ENCODE assay signal across 8 cellular contexts in genomic region chr7:66683094-66683769, GRCh38. TPM values are rescaled to one million over a fixed set of nuclear protein-coding genes. Genes with fewer than 3 reads are reported as not detected.
DNase-seq lines count a peak whose midpoint lies in the region; ATAC-seq and TF ChIP-seq lines count a peak whose summit lies in the region.
"Not testable (repeated sequence)": the region's sequence is repeated elsewhere in the genome, so short reads cannot be mapped to it uniquely, and the experiment has no call there.

No MANE protein-coding gene starts in this region.

- peaks cover 29% of the 10 kb centered on the region for H3K4me1 Mint-ChIP-seq in activated CD8-positive, alpha-beta memory T cell treated with anti-CD3 and anti-CD28 coated beads, Interleukin-2, amount 10 ng/mL, durations not matched to agents 7 days and 5 days

- not testable (repeated sequence) for H3K9me3 ChIP-seq in A673 (ENCODE audit: low read depth, low read length, poor library complexity, severe bottlenecking); OCI-LY7 (ENCODE audit: low read length); mesodermal cell (ENCODE audit: control insufficient read depth, low read length); sigmoid colon

- TF ChIP-seq CTCF in A673 (conservative IDR thresholded peaks at IDR 0.05; ENCODE audit: low read depth, low read length); GM12865 (IDR thresholded peaks at IDR 0.05; ENCODE audit: insufficient read depth, low read depth, low read length, missing control alignments); OCI-LY7 (conservative IDR thresholded peaks at IDR 0.05; ENCODE audit: low read length); cardiac fibroblast (IDR thresholded peaks at IDR 0.05; ENCODE audit: low read depth, low read length); foreskin fibroblast (IDR thresholded peaks at IDR 0.05; ENCODE audit: low read depth, low read length); sigmoid colon (IDR thresholded peaks at IDR 0.05): not testable (repeated sequence)

- CTCF ChIA-PET in A673 (lab: Charles Lee); OCI-LY7 (lab: Charles Lee; ENCODE audit: unreplicated experiment): not testable (repeated sequence)
- CTCF ChIA-PET in activated CD8-positive, alpha-beta memory T cell treated with anti-CD3 and anti-CD28 coated beads, Interleukin-2, amount 10 ng/mL, durations not matched to agents 7 days and 5 days (lab: Charles Lee): interaction anchor here (1.2 kb wide), 1 partner anchor 125 kb away, joined by 3 read pairs; no protein-coding TSS in a partner anchor

- not testable (repeated sequence) for H3K27me3 Mint-ChIP-seq in activated CD8-positive, alpha-beta memory T cell treated with anti-CD3 and anti-CD28 coated beads, Interleukin-2, amount 10 ng/mL, durations not matched to agents 7 days and 5 days

- H3K27ac Mint-ChIP-seq in activated CD8-positive, alpha-beta memory T cell treated with anti-CD3 and anti-CD28 coated beads, Interleukin-2, amount 10 ng/mL, durations not matched to agents 7 days and 5 days: not testable (repeated sequence)

- not testable (repeated sequence) for ATAC-seq in activated CD8-positive, alpha-beta memory T cell treated with anti-CD3 and anti-CD28 coated beads, Interleukin-2, amount 10 ng/mL, durations not matched to agents 7 days and 5 days

- H3K36me3 Mint-ChIP-seq in activated CD8-positive, alpha-beta memory T cell treated with anti-CD3 and anti-CD28 coated beads, Interleukin-2, amount 10 ng/mL, durations not matched to agents 7 days and 5 days: not testable (repeated sequence)

- not testable (repeated sequence) for H3K27ac ChIP-seq in A673 (ENCODE audit: low read depth, low read length, poor library complexity, severe bottlenecking); OCI-LY7 (ENCODE audit: low read depth, low read length, poor library complexity, severe bottlenecking); mesodermal cell (ENCODE audit: low read depth, low read length, severe bottlenecking)
- peak overlapping the region; percentile 98 to 99 (median 98) for H3K27ac ChIP-seq in sigmoid colon

- not testable (repeated sequence) for H3K9me3 Mint-ChIP-seq in activated CD8-positive, alpha-beta memory T cell treated with anti-CD3 and anti-CD28 coated beads, Interleukin-2, amount 10 ng/mL, durations not matched to agents 7 days and 5 days (ENCODE audit: low read depth)

- not testable (repeated sequence) for BruUV-seq in A673 (replicated peaks; lab: Mats Ljungman, UMichigan); OCI-LY7 (replicated peaks; lab: Mats Ljungman, UMichigan)

- intact Hi-C loops in A673 (cut with micrococcal nuclease; ENCODE audit: unreplicated experiment): not testable (repeated sequence)
- intact Hi-C loops in OCI-LY7 (cut with micrococcal nuclease; ENCODE audit: unreplicated experiment) (loop anchor here (5.0 to 10.0 kb wide), 2 partner anchors 54 to 128 kb away; no protein-coding TSS in a partner anchor), sigmoid colon (cut with DNase I) (loop anchor here (2.0 to 10.0 kb wide), 4 partner anchors 54 to 190 kb away; partner anchors contain the start of gene KCTD7)

- TF ChIP-seq EP300 in sigmoid colon (IDR thresholded peaks at IDR 0.05): not testable (repeated sequence)

- H4K20me1 ChIP-seq in OCI-LY7 (ENCODE audit: insufficient read depth, low read length): not testable (repeated sequence)

- H3K36me3 ChIP-seq in A673 (ENCODE audit: insufficient read depth, low read length, poor library complexity, severe bottlenecking); OCI-LY7 (ENCODE audit: insufficient read depth, low read length); mesodermal cell (ENCODE audit: control insufficient read depth, insufficient read depth, low read length); sigmoid colon: not testable (repeated sequence)

- H3K4me2 ChIP-seq in OCI-LY7 (ENCODE audit: low read length): peak overlapping the region; percentile 94

- not testable (repeated sequence) for H2AFZ ChIP-seq in OCI-LY7 (ENCODE audit: low read length)

- H3K4me1 ChIP-seq in A673 (ENCODE audit: insufficient read depth, low read length, poor library complexity, severe bottlenecking): not testable (repeated sequence)
- H3K4me1 ChIP-seq in OCI-LY7 (ENCODE audit: insufficient read depth, low read length, poor library complexity, severe bottlenecking) (peaks cover 27% of the 10 kb centered on the region), mesodermal cell (ENCODE audit: control insufficient read depth, insufficient read depth, low read length, poor library complexity, severe bottlenecking) (peaks cover 12% of the 10 kb centered on the region), sigmoid colon (peaks cover 0 to 25% (median 17%) of the 10 kb centered on the region in 4 donors)

- peak overlapping the region; percentile 82 for H3K4me3 ChIP-seq in A673 (ENCODE audit: low read depth, low read length, poor library complexity, severe bottlenecking)
- H3K4me3 ChIP-seq in GM12865 (ENCODE audit: low read depth, low read length): peak overlapping the region; percentile 71
- peak overlapping the region; percentile 80 for H3K4me3 ChIP-seq in OCI-LY7 (ENCODE audit: low read depth, low read length, poor library complexity, severe bottlenecking)
- peak overlapping the region; percentile 91 to 98 for H3K4me3 ChIP-seq in cardiac fibroblast (replicated peaks in 1 of 2; ENCODE audit: low read depth in 2 of 2, low read length in 2 of 2)
- peak overlapping the region; percentile 75 to 83 for H3K4me3 ChIP-seq in foreskin fibroblast (ENCODE audit: low read depth in 1 of 2, low read length in 2 of 2)
- H3K4me3 ChIP-seq in mesodermal cell (ENCODE audit: extremely low read depth, insufficient read depth, low read length, poor library complexity, severe bottlenecking): peak overlapping the region; percentile 87
- peak overlapping the region; percentile 77 to 96 (median 92) for H3K4me3 ChIP-seq in sigmoid colon

- H3K4me3 Mint-ChIP-seq in activated CD8-positive, alpha-beta memory T cell treated with anti-CD3 and anti-CD28 coated beads, Interleukin-2, amount 10 ng/mL, durations not matched to agents 7 days and 5 days: peak overlapping the region; percentile 92

- peaks cover 31% of the 10 kb centered on the region; the same call in 1 of the 2 replicates for H3K79me2 ChIP-seq in OCI-LY7 (ENCODE audit: insufficient read depth, low read depth, low read length)

- H3K27me3 ChIP-seq in A673 (replicated peaks; ENCODE audit: insufficient read depth, low read depth, low read length, poor library complexity); sigmoid colon: not testable (repeated sequence)

- not testable (repeated sequence) for DNase-seq in A673 (ENCODE audit: low spot score); GM12865 (ENCODE audit: low read depth); OCI-LY7 (ENCODE audit: low spot score); activated CD8-positive, alpha-beta memory T cell treated with anti-CD3 and anti-CD28 coated beads, Interleukin-2, amount 10 ng/mL, durations not matched to agents 7 days and 5 days
- DNase-seq in cardiac fibroblast (ENCODE audit: low read depth in 2 of 2): peak in 1 of 2 donors; percentile 68
- DNase-seq in foreskin fibroblast: peak; percentile 37 to 69
- peak; percentile 54 for DNase-seq in sigmoid colon

- not testable (repeated sequence) for H3K9me2 ChIP-seq in OCI-LY7 (ENCODE audit: insufficient read depth, low read length)

- WGBS in mesodermal cell (ENCODE audit: insufficient coverage in 2 of 2), 2 experiments: 86 to 92% methylated on average over 7 of the region's 10 CpGs
- 78 to 84% methylated on average over 10 of the region's 10 CpGs for WGBS in sigmoid colon, 2 donors

- POLR2A ChIA-PET in A673 (lab: Charles Lee; ENCODE audit: low non-redundant PET); OCI-LY7 (lab: Charles Lee): not testable (repeated sequence)

- TF ChIP-seq POLR2A in sigmoid colon (IDR thresholded peaks at IDR 0.05): not testable (repeated sequence)

RNA-seq across cellular contexts. Expression of gene KCTD7, which starts 54.6 kb away (rescaled TPM):
- total RNA-seq in A673 (2021) (10.6 and 13.8 TPM in 2 replicates), OCI-LY7 (2022) (41.8 and 43.3 TPM in 2 replicates), sigmoid colon (10 to 100 TPM; 15.3 to 23.3 (median 19.6) TPM)
- total RNA-seq in OCI-LY7 (2014; rRNA removed; shearing (Covaris generic)): 32.9 and 40.5 TPM in 2 replicates
- total RNA-seq in activated CD8-positive, alpha-beta memory T cell treated with anti-CD3 and anti-CD28 coated beads, Interleukin-2, amount 10 ng/mL, durations not matched to agents 7 days and 5 days: 10 to 100 TPM; 27.8 to 41.9 TPM
- 9.1 TPM for polyA plus RNA-seq in mesodermal cell (2013, experiment 1 of 2)
- polyA plus RNA-seq in mesodermal cell (2013, experiment 2 of 2): 8.4 TPM
- polyA plus RNA-seq in sigmoid colon: 1 to 10 TPM; 3.2 to 7.3 (median 3.6) TPM

RNA-seq across cellular contexts. Expression of gene RABGEF1, which starts 57.3 kb away (rescaled TPM):
- total RNA-seq in A673 (2021) (16.9 and 20.0 TPM in 2 replicates), OCI-LY7 (2022) (25.5 and 27.2 TPM in 2 replicates), sigmoid colon (10 to 100 TPM; 36.4 to 47.2 (median 41.3) TPM)
- 18.2 and 21.0 TPM in 2 replicates for total RNA-seq in OCI-LY7 (2014; rRNA removed; shearing (Covaris generic))
- total RNA-seq in activated CD8-positive, alpha-beta memory T cell treated with anti-CD3 and anti-CD28 coated beads, Interleukin-2, amount 10 ng/mL, durations not matched to agents 7 days and 5 days: 10 to 100 TPM; 21.7 to 25.6 TPM
- polyA plus RNA-seq in mesodermal cell (2013, experiment 1 of 2): 19.9 TPM
- 19.5 TPM for polyA plus RNA-seq in mesodermal cell (2013, experiment 2 of 2)
- polyA plus RNA-seq in sigmoid colon: 10 to 100 TPM; 10.2 to 15.7 (median 13.2) TPM
